ENCODE assay signal across 2 cellular contexts in genomic region chr20:63394635-63395455, GRCh38.
TF ChIP-seq lines count a peak whose summit lies in the region.

No MANE protein-coding gene starts in this region.

TF ChIP-seq in GM23338, 12 proteins besides CTCF, POLR2A, EP300 and RAD21:
- no peak for TF ChIP-seq JUNB (IDR thresholded peaks at IDR 0.05; ENCODE audit: unreplicated experiment)
- no peak for TF ChIP-seq ETS1 (IDR thresholded peaks at IDR 0.05)
- no peak for TF ChIP-seq EZH2 (IDR thresholded peaks at IDR 0.05; ENCODE audit: low read depth, unreplicated experiment)
- TF ChIP-seq, protein P1, sequence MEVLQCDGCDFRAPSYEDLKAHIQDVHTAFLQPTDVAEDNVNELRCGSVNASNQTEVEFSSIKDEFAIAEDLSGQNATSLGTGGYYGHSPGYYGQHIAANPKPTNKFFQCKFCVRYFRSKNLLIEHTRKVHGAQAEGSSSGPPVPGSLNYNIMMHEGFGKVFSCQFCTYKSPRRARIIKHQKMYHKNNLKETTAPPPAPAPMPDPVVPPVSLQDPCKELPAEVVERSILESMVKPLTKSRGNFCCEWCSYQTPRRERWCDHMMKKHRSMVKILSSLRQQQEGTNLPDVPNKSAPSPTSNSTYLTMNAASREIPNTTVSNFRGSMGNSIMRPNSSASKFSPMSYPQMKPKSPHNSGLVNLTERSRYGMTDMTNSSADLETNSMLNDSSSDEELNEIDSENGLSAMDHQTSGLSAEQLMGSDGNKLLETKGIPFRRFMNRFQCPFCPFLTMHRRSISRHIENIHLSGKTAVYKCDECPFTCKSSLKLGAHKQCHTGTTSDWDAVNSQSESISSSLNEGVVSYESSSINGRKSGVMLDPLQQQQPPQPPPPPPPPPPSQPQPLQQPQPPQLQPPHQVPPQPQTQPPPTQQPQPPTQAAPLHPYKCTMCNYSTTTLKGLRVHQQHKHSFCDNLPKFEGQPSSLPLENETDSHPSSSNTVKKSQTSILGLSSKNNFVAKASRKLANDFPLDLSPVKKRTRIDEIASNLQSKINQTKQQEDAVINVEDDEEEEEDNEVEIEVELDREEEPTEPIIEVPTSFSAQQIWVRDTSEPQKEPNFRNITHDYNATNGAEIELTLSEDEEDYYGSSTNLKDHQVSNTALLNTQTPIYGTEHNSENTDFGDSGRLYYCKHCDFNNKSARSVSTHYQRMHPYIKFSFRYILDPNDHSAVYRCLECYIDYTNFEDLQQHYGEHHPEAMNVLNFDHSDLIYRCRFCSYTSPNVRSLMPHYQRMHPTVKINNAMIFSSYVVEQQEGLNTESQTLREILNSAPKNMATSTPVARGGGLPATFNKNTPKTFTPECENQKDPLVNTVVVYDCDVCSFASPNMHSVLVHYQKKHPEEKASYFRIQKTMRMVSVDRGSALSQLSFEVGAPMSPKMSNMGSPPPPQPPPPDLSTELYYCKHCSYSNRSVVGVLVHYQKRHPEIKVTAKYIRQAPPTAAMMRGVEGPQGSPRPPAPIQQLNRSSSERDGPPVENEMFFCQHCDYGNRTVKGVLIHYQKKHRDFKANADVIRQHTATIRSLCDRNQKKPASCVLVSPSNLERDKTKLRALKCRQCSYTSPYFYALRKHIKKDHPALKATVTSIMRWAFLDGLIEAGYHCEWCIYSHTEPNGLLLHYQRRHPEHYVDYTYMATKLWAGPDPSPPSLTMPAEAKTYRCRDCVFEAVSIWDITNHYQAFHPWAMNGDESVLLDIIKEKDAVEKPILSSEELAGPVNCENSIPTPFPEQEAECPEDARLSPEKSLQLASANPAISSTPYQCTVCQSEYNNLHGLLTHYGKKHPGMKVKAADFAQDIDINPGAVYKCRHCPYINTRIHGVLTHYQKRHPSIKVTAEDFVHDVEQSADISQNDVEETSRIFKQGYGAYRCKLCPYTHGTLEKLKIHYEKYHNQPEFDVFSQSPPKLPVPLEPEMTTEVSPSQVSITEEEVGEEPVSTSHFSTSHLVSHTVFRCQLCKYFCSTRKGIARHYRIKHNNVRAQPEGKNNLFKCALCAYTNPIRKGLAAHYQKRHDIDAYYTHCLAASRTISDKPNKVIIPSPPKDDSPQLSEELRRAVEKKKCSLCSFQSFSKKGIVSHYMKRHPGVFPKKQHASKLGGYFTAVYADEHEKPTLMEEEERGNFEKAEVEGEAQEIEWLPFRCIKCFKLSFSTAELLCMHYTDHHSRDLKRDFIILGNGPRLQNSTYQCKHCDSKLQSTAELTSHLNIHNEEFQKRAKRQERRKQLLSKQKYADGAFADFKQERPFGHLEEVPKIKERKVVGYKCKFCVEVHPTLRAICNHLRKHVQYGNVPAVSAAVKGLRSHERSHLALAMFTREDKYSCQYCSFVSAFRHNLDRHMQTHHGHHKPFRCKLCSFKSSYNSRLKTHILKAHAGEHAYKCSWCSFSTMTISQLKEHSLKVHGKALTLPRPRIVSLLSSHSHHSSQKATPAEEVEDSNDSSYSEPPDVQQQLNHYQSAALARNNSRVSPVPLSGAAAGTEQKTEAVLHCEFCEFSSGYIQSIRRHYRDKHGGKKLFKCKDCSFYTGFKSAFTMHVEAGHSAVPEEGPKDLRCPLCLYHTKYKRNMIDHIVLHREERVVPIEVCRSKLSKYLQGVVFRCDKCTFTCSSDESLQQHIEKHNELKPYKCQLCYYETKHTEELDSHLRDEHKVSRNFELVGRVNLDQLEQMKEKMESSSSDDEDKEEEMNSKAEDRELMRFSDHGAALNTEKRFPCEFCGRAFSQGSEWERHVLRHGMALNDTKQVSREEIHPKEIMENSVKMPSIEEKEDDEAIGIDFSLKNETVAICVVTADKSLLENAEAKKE (CRISPR knock-in tag; IDR thresholded peaks at IDR 0.05) = no peak
- no peak for TF ChIP-seq STAT1 (IDR thresholded peaks at IDR 0.05; ENCODE audit: unreplicated experiment)
- no peak for TF ChIP-seq ZNF331 (CRISPR knock-in tag; IDR thresholded peaks at IDR 0.05; ENCODE audit: low read depth)
- no peak for TF ChIP-seq NANOG (IDR thresholded peaks at IDR 0.05; ENCODE audit: borderline replicate concordance)
- TF ChIP-seq ZNF114 (CRISPR knock-in tag; IDR thresholded peaks at IDR 0.05) = no peak
- no peak for TF ChIP-seq EZH2phosphoT487 (IDR thresholded peaks at IDR 0.05; ENCODE audit: unreplicated experiment)
- no peak for TF ChIP-seq REST (IDR thresholded peaks at IDR 0.05; ENCODE audit: unreplicated experiment)
- no peak for TF ChIP-seq CREB1 (CRISPR knock-in tag; IDR thresholded peaks at IDR 0.05; ENCODE audit: low read depth)
- no peak for TF ChIP-seq POLR2AphosphoS5 (IDR thresholded peaks at IDR 0.05; ENCODE audit: low read depth)

TF ChIP-seq in H1, 55 proteins besides CTCF, POLR2A, EP300 and RAD21:
- TF ChIP-seq RBBP5 (IDR thresholded peaks at IDR 0.05; ENCODE audit: borderline replicate concordance, low read depth, low read length) = no peak
- 0 out of 2 replicates have a peak, but pooled peaks have one; percentile 27 for TF ChIP-seq GABPA (IDR thresholded peaks at IDR 0.05; ENCODE audit: borderline replicate concordance, insufficient read depth, low read length)
